Comparison of ENCODE assay signal across 13 cellular contexts in the genomic region with DNA sequence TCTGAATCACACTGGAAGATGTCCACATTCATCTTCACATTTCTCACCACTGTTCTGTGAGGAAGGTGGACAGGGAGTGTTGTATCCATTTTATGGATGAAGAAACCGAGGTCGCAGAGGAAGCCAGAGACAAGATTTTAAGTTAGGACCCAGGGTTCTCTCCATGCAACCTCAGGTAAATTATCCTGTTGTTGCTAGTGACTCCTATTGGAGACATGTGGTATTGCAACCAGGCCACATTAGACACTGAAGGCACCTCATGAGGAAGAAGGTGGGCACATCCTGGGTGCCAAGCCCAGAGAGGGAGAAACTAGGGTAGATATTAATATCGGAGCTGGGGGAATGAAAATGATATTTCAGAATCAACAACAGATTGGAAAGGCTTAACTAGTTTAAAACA. TPM values are rescaled to one million over a fixed set of nuclear protein-coding genes. Genes with fewer than 3 reads are reported as not detected.
A peak's percentile ranks its signal among the peaks of the same experiment; 100 is the strongest.
DNase-seq lines count a peak whose midpoint lies in the region; TF ChIP-seq lines count a peak whose summit lies in the region.
"Had no signal": no experiment of that assay in that cellular context is flagged by ENCODE, and none has a peak within 500 bp of the region (broad histone marks: within the 10 kb centered on the region; RNA-seq: fewer than 3 reads in every experiment).

No MANE protein-coding gene starts in this region.

- H3K4me3 ChIP-seq in LNCaP clone FGC (ENCODE audit: low read depth, low read length) (no peak overlapping the region), retinal pigment epithelial cell (ENCODE audit: low read length) (no peak overlapping the region)
- H3K4me3 ChIP-seq: suprapubic skin had no signal

- H3K4me3 Mint-ChIP-seq in endothelial cell (ENCODE audit: unreplicated experiment), result no peak overlapping the region
- H3K4me3 Mint-ChIP-seq: central memory CD8-positive, alpha-beta T cell; T-helper 17 cell had no signal

- DNase-seq in NCI-H1694 (lab: John Stamatoyannopoulos, UW) (peak; percentile 11), NCI-H1694 treated with DMSO at 0.1 percent for 48 hours (lab: John Stamatoyannopoulos, UW) (no peak), LNCaP clone FGC (ENCODE audit: low read depth) (no peak), endothelial cell (ENCODE audit: low spot score) (no peak), retinal pigment epithelial cell (ENCODE audit: low read depth) (no peak), T-helper 9 cell (no peak), NCI-H1436 treated with DMSO at 0.1 percent for 48 hours (lab: John Stamatoyannopoulos, UW) (no peak), DMS79 treated with DMSO at 0.1 percent for 48 hours (lab: John Stamatoyannopoulos, UW) (no peak)
- DNase-seq: naive B cell; stimulated activated CD4-positive, alpha-beta T cell treated with anti-CD3 and anti-CD28 coated beads, Interleukin-4, amount 100 ng/mL, for 24 hours; T-helper 17 cell had no signal

- no peak overlapping the region for H3K27ac Mint-ChIP-seq in endothelial cell (ENCODE audit: unreplicated experiment)
- H3K27ac Mint-ChIP-seq: T-helper 17 cell had no signal

- H3K9me3 Mint-ChIP-seq in endothelial cell (ENCODE audit: unreplicated experiment), result no peaks in the 10 kb centered on the region

- TF ChIP-seq CTCF in LNCaP clone FGC (IDR thresholded peaks at IDR 0.05; ENCODE audit: control insufficient read depth, extremely low read depth, insufficient read depth) (peak; percentile 36; the same call in 1 of the 2 replicates), endothelial cell (IDR thresholded peaks at IDR 0.05; ENCODE audit: unreplicated experiment) (peak; percentile 82), retinal pigment epithelial cell (conservative IDR thresholded peaks at IDR 0.05; ENCODE audit: low read depth, low read length) (peak; percentile 68)

- peaks cover 2% of the 10 kb centered on the region for H3K27me3 Mint-ChIP-seq in endothelial cell (ENCODE audit: unreplicated experiment)

- H3K4me1 Mint-ChIP-seq in endothelial cell (ENCODE audit: unreplicated experiment), result peaks cover 14% of the 10 kb centered on the region

- peaks cover 3% of the 10 kb centered on the region for H3K36me3 Mint-ChIP-seq in endothelial cell (ENCODE audit: low read depth, unreplicated experiment)

RNA-seq across cellular contexts. Expression of a gene that starts 8.5 kb away (rescaled TPM):
- 0.26 TPM for total RNA-seq in endothelial cell (ENCODE audit: unreplicated experiment)
- total RNA-seq: T-helper 17 cell had no signal

RNA-seq across cellular contexts. Expression of a gene that starts 24.3 kb away (rescaled TPM):
- 14.4 TPM for total RNA-seq in endothelial cell (ENCODE audit: unreplicated experiment)
- total RNA-seq: T-helper 17 cell had no signal
